In the genomic region with DNA sequence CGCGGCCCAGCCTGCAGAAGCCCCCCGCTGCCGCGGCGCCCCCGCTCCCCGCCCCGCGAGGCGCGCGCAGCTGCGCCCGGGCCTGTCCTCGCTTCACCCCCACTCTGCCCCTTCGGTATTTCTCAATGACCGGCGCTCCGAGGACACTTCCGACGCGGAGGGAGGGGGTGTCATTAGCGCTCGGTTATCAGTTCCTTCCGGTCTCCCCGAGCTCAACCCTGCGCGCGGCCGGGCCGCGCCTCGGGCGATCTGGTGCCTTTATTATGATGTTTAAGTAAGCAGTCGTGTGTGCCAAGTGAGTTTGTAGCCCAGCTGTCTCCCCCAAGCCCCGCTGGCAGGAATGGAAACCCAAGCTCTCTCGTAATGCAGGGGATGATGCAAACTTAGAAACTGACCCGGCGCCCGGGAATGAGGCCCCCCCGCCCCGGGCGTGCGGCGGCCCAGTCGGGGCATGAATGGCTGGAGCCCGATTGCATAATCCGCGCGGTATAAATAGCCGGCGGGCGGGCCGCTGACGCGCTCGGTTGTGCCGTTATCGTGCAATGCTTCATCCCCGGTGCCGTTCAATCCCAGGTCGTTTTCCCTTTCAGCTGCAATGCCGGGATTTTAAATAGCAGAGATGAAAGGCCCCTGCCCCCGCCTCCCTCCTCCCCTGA, we compare ENCODE assay signal across 8 cellular contexts. TPM values are rescaled to one million over a fixed set of nuclear protein-coding genes. Genes with fewer than 3 reads are reported as not detected.
DNase-seq lines count a peak whose midpoint lies in the region; ATAC-seq and TF ChIP-seq lines count a peak whose summit lies in the region.

No MANE protein-coding gene starts in this region.

- H3K27ac ChIP-seq in epithelial cell of prostate, result peak overlapping the region; percentile 98

- peaks cover 15% of the 10 kb centered on the region for H3K4me1 Mint-ChIP-seq in mesothelial cell of epicardium

- no peaks in the 10 kb centered on the region for H3K36me3 Mint-ChIP-seq in mesothelial cell of epicardium

- peak; percentile 92 for DNase-seq in COLO668 (lab: John Stamatoyannopoulos, UW; ENCODE audit: unreplicated experiment)
- peak; percentile 84 for DNase-seq in NCI-H774 (lab: John Stamatoyannopoulos, UW)
- DNase-seq in activated CD8-positive, alpha-beta memory T cell treated with anti-CD3 and anti-CD28 coated beads, Interleukin-2, amount 50 U/mL, for 4 hours, result peak; percentile 23
- DNase-seq in epithelial cell of prostate (ENCODE audit: low read depth, low spot score), result peak; percentile 60
- DNase-seq in mesothelial cell of epicardium (ENCODE audit: low spot score in 2 of 2, unreplicated experiment in 2 of 2), result peak; percentile 43 to 76
- DNase-seq in stromal cell of bone marrow (ENCODE audit: low read depth), result peak; percentile 95

- H3K9me3 Mint-ChIP-seq in mesothelial cell of epicardium, result no peaks in the 10 kb centered on the region

- TF ChIP-seq CTCF in mesothelial cell of epicardium (IDR thresholded peaks at IDR 0.05; ENCODE audit: unreplicated experiment), result no peak

- ATAC-seq in GM19397 (IDR thresholded peaks at IDR 0.05; ENCODE audit: unreplicated experiment) (peak; percentile 29), HG03521 (IDR thresholded peaks at IDR 0.05; ENCODE audit: unreplicated experiment) (peak; percentile 30)

- H3K27ac Mint-ChIP-seq in mesothelial cell of epicardium, result peak overlapping the region; percentile 98

- no peaks in the 10 kb centered on the region for H3K27me3 Mint-ChIP-seq in mesothelial cell of epicardium (ENCODE audit: low read depth)

- H3K4me3 Mint-ChIP-seq in mesothelial cell of epicardium, result peak overlapping the region; percentile 97

RNA-seq across cellular contexts. Expression of a gene that starts 3.9 kb away (rescaled TPM):
- 31.5 to 32.2 TPM (median 32.0 TPM) in 3 replicates for total RNA-seq in mesothelial cell of epicardium

Comparison
In these comparisons a context has a peak if more than half of its experiments do, and no peak if none do; other contexts are left out.
1. Peak in every context shown above with its lines: DNase-seq, ATAC-seq and H3K27ac ChIP-seq.
2. DNase-seq: peak in every context shown above with its lines; median percentile 95 in stromal cell of bone marrow; 92 in COLO668; 84 in NCI-H774; 60 in epithelial cell of prostate; 60 in mesothelial cell of epicardium; 23 in activated CD8-positive, alpha-beta memory T cell treated with anti-CD3 and anti-CD28 coated beads, Interleukin-2, amount 50 U/mL, for 4 hours.